In genomic region chr5:75828029-75828428, GRCh38 we compare ENCODE assay signal across 39 cellular contexts.
"Had no signal": no experiment of that assay in that cellular context is flagged by ENCODE, and none has a peak within 500 bp of the region (broad histone marks: within the 10 kb centered on the region; RNA-seq: fewer than 3 reads in every experiment).

No MANE protein-coding gene starts in this region.

- ATAC-seq: activated CD8-positive, alpha-beta T cell treated with anti-CD3 and anti-CD28 coated beads for 36 hours; activated naive CD4-positive, alpha-beta T cell treated with anti-CD3 and anti-CD28 coated beads, Interleukin-2, amount 50 U/mL, for 72 hours; activated T-cell treated with anti-CD3 and anti-CD28 coated beads, Interleukin-2, amount 50 U/mL, for 4 hours; activated T-cell treated with anti-CD3 and anti-CD28 coated beads, Interleukin-2, amount 50 U/mL, for 72 hours; activated T-helper 17 cell treated with anti-CD3 and anti-CD28 coated beads, Interleukin-2, amount 50 U/mL, for 72 hours had no signal

- H3K36me3 Mint-ChIP-seq: activated CD4-positive, alpha-beta memory T cell treated with anti-CD3 and anti-CD28 coated beads for 36 hours; activated naive CD4-positive, alpha-beta T cell treated with anti-CD3 and anti-CD28 coated beads, Interleukin-2, amount 50 U/mL, for 72 hours; activated naive CD8-positive, alpha-beta T cell treated with anti-CD3 and anti-CD28 coated beads for 36 hours; brain had no signal

- DNase-seq: activated B cell treated with CpG ODN at 0.5 μM for 24 hours; activated CD4-positive, alpha-beta memory T cell treated with anti-CD3 and anti-CD28 coated beads for 36 hours; activated CD4-positive, alpha-beta T cell treated with anti-CD3 and anti-CD28 coated beads for 4 hours; activated CD4-positive, alpha-beta T cell treated with anti-CD3 and anti-CD28 coated beads, Interleukin-2, amount 10 ng/mL, durations not matched to agents 24 days and 14 days; activated CD4-positive, alpha-beta T cell treated with anti-CD3 and anti-CD28 coated beads, Interleukin-2, amount 50 U/mL, for 1 hour; activated CD4-positive, alpha-beta T cell treated with anti-CD3 and anti-CD28 coated beads, Interleukin-2, amount 50 U/mL, for 4 hours; activated CD4-positive, CD25-positive, alpha-beta regulatory T cell treated with anti-CD3 and anti-CD28 coated beads, Interleukin-2, amount 50 U/mL, for 72 hours; activated CD8-positive, alpha-beta memory T cell treated with anti-CD3 and anti-CD28 coated beads, Interleukin-2, amount 50 U/mL, for 4 hours; activated CD8-positive, alpha-beta T cell treated with anti-CD3 and anti-CD28 coated beads for 36 hours; activated effector memory CD4-positive, alpha-beta T cell treated with anti-CD3 and anti-CD28 coated beads, Interleukin-2, amount 50 U/mL, for 16 hours; activated gamma-delta T cell treated with Interleukin-2 at 50 U/mL for 16 hours; activated naive CD4-positive, alpha-beta T cell; activated naive CD4-positive, alpha-beta T cell treated with anti-CD3 and anti-CD28 coated beads for 36 hours; activated naive CD4-positive, alpha-beta T cell treated with anti-CD3 and anti-CD28 coated beads, Interleukin-2, amount 50 U/mL, for 16 hours; activated naive CD8-positive, alpha-beta T cell treated with anti-CD3 and anti-CD28 coated beads for 36 hours; activated T-cell treated with anti-CD3 and anti-CD28 coated beads for 4 hours; activated T-cell treated with anti-CD3 and anti-CD28 coated beads, Interleukin-2, amount 50 U/mL, for 1 hour; activated T-cell treated with anti-CD3 and anti-CD28 coated beads, Interleukin-2, amount 50 U/mL, for 4 hours; activated T-cell treated with anti-CD3 and anti-CD28 coated beads, Interleukin-2, amount 50 U/mL, for 72 hours; adrenal gland; amniotic stem cell; aorta; caudate nucleus; SW 1271; T-helper 1 cell; T-helper 2 cell; T-helper 9 cell had no signal

- H3K4me3 ChIP-seq: adrenal gland, cardiac muscle cell had no signal

- H3K4me1 ChIP-seq: adrenal gland had no signal

- H3K4me3 Mint-ChIP-seq: activated B cell treated with CpG ODN at 0.5 μM for 24 hours; activated CD4-positive, alpha-beta memory T cell treated with anti-CD3 and anti-CD28 coated beads for 36 hours; activated CD4-positive, alpha-beta T cell treated with anti-CD3 and anti-CD28 coated beads, Interleukin-2, amount 10 ng/mL, durations not matched to agents 24 days and 14 days; activated CD8-positive, alpha-beta T cell treated with anti-CD3 and anti-CD28 coated beads for 36 hours; activated naive CD4-positive, alpha-beta T cell treated with anti-CD3 and anti-CD28 coated beads for 36 hours; activated naive CD8-positive, alpha-beta T cell treated with anti-CD3 and anti-CD28 coated beads for 36 hours; activated T-cell treated with anti-CD3 and anti-CD28 coated beads, Interleukin-2, amount 50 U/mL, for 4 hours; activated T-cell treated with anti-CD3 and anti-CD28 coated beads, Interleukin-2, amount 50 U/mL, for 72 hours; activated T-helper 1 cell treated with anti-CD3 and anti-CD28 coated beads, Interleukin-12 subunit alpha, Interleukin-12 subunit beta, Interleukin-2, Interleukin-4 antibody, amounts not matched to agents 30 ng/mL and 10 ng/mL and 1 ng/mL, durations not matched to agents 14 hours and 24 hours and 36 hours; activated T-helper 17 cell treated with anti-CD3 and anti-CD28 coated beads, Interleukin-2, amount 50 U/mL, for 72 hours; brain; central memory CD8-positive, alpha-beta T cell; T-helper 1 cell treated with Interleukin-12 subunit alpha and Interleukin-12 subunit beta and Interleukin-4 antibody, amounts not matched to agents 30 μg/mL and 1 μg/mL, for 36 hours; T-helper 2 cell treated with Interferon-gamma antibody and Interleukin-4, amounts not matched to agents 5 μg/mL and 100 μg/mL, for 36 hours had no signal

- H3K27me3 ChIP-seq: adrenal gland had no signal

- FAIRE-seq: astrocyte, bronchial epithelial cell, TTC549 had no signal

- H3K27ac ChIP-seq: adrenal gland, cardiac muscle cell, VCaP had no signal

- H3K27me3 Mint-ChIP-seq: activated B cell treated with CpG ODN at 0.5 μM for 24 hours; activated CD4-positive, alpha-beta memory T cell treated with anti-CD3 and anti-CD28 coated beads for 36 hours; activated CD8-positive, alpha-beta T cell treated with anti-CD3 and anti-CD28 coated beads for 36 hours had no signal

- H3K4me1 Mint-ChIP-seq: activated CD4-positive, alpha-beta T cell treated with anti-CD3 and anti-CD28 coated beads, Interleukin-2, amount 10 ng/mL, durations not matched to agents 24 days and 14 days; activated naive CD8-positive, alpha-beta T cell treated with anti-CD3 and anti-CD28 coated beads for 36 hours; activated T-helper 17 cell treated with anti-CD3 and anti-CD28 coated beads, Interleukin-2, amount 50 U/mL, for 72 hours; brain; central memory CD8-positive, alpha-beta T cell had no signal

- H3K36me3 ChIP-seq: adrenal gland, cardiac muscle cell had no signal

- H3K9me3 Mint-ChIP-seq: activated B cell treated with CpG ODN at 0.5 μM for 24 hours; activated CD4-positive, alpha-beta memory T cell treated with anti-CD3 and anti-CD28 coated beads for 36 hours; activated CD4-positive, alpha-beta T cell treated with anti-CD3 and anti-CD28 coated beads, Interleukin-2, amount 10 ng/mL, durations not matched to agents 24 days and 14 days; activated CD8-positive, alpha-beta T cell treated with anti-CD3 and anti-CD28 coated beads for 36 hours; activated naive CD4-positive, alpha-beta T cell treated with anti-CD3 and anti-CD28 coated beads for 36 hours; activated naive CD4-positive, alpha-beta T cell treated with anti-CD3 and anti-CD28 coated beads, Interleukin-2, amount 50 U/mL, for 72 hours; activated naive CD8-positive, alpha-beta T cell treated with anti-CD3 and anti-CD28 coated beads for 36 hours; activated T-cell treated with anti-CD3 and anti-CD28 coated beads, Interleukin-2, amount 50 U/mL, for 4 hours; activated T-cell treated with anti-CD3 and anti-CD28 coated beads, Interleukin-2, amount 50 U/mL, for 72 hours; activated T-helper 1 cell treated with anti-CD3 and anti-CD28 coated beads, Interleukin-12 subunit alpha, Interleukin-12 subunit beta, Interleukin-2, Interleukin-4 antibody, amounts not matched to agents 30 ng/mL and 10 ng/mL and 1 ng/mL, durations not matched to agents 14 hours and 24 hours and 36 hours; activated T-helper 17 cell treated with anti-CD3 and anti-CD28 coated beads, Interleukin-2, amount 50 U/mL, for 72 hours; brain; central memory CD8-positive, alpha-beta T cell; T-helper 1 cell treated with Interleukin-12 subunit alpha and Interleukin-12 subunit beta and Interleukin-4 antibody, amounts not matched to agents 30 μg/mL and 1 μg/mL, for 36 hours; T-helper 2 cell treated with Interferon-gamma antibody and Interleukin-4, amounts not matched to agents 5 μg/mL and 100 μg/mL, for 36 hours had no signal

- H3K27ac Mint-ChIP-seq: activated B cell treated with CpG ODN at 0.5 μM for 24 hours; activated CD4-positive, alpha-beta memory T cell treated with anti-CD3 and anti-CD28 coated beads for 36 hours; activated CD4-positive, alpha-beta T cell treated with anti-CD3 and anti-CD28 coated beads, Interleukin-2, amount 10 ng/mL, durations not matched to agents 24 days and 14 days; activated CD8-positive, alpha-beta T cell treated with anti-CD3 and anti-CD28 coated beads for 36 hours; activated naive CD4-positive, alpha-beta T cell treated with anti-CD3 and anti-CD28 coated beads for 36 hours; activated naive CD4-positive, alpha-beta T cell treated with anti-CD3 and anti-CD28 coated beads, Interleukin-2, amount 50 U/mL, for 72 hours; activated naive CD8-positive, alpha-beta T cell treated with anti-CD3 and anti-CD28 coated beads for 36 hours; activated T-cell treated with anti-CD3 and anti-CD28 coated beads, Interleukin-2, amount 50 U/mL, for 72 hours; activated T-helper 1 cell treated with anti-CD3 and anti-CD28 coated beads, Interleukin-12 subunit alpha, Interleukin-12 subunit beta, Interleukin-2, Interleukin-4 antibody, amounts not matched to agents 30 ng/mL and 10 ng/mL and 1 ng/mL, durations not matched to agents 14 hours and 24 hours and 36 hours; activated T-helper 17 cell treated with anti-CD3 and anti-CD28 coated beads, Interleukin-2, amount 50 U/mL, for 72 hours; brain; T-helper 1 cell treated with Interleukin-12 subunit alpha and Interleukin-12 subunit beta and Interleukin-4 antibody, amounts not matched to agents 30 μg/mL and 1 μg/mL, for 36 hours; T-helper 2 cell treated with Interferon-gamma antibody and Interleukin-4, amounts not matched to agents 5 μg/mL and 100 μg/mL, for 36 hours had no signal

- H3K9me3 ChIP-seq: adrenal gland had no signal
